In the genomic region with DNA sequence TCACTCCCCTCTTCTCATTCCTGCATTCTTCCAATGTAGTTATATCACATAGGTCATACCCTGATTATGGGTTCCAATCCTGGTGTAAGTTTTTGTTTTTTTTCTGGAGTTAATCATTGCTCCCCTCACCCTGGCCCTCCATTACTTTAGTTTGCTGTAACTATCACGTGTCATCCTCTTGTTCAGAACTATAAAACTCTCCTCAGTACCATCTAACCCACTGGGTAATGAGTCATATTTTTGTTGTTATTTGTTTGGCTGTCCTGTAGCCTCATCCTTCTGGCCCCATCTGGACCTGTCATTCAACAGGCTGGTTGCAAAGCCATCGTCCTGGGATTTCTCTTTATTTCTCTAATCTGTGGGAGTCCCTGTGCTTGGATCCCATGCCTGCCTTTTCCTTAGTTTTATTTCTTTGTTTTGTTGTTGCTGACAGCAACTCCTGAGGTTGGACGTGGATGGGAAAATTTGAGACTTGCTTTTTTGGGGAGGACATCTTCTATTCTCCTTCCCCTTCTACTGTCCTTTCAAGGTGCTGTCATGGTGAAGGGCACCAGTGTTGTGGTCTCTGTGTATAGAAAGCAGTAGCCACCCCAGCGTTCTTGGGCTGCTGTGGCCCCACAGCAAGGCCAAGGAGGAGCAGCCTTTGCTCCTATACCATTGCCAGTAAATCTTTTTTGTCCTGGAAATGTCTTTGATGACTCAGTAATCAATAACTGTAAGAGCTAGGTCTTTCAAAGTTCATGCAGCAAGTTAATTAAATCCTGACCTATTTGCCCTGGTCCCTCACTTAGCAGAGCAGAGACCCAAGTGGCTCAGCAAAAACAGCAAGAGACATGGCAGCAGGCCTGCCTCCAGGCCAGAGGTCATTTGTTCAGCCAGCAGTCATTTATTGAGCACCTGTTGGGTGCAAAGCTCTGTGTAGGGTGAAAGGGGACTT, we compare ENCODE assay signal across 1 cellular context.
TF ChIP-seq lines count a peak whose summit lies in the region.

No MANE protein-coding gene starts in this region.

TF ChIP-seq in HepG2, 621 proteins besides CTCF, POLR2A, EP300 and RAD21 (continued from another document):
- TF ChIP-seq, protein P1, sequence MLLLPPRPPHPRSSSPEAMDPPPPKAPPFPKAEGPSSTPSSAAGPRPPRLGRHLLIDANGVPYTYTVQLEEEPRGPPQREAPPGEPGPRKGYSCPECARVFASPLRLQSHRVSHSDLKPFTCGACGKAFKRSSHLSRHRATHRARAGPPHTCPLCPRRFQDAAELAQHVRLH (CRISPR knock-in tag; IDR thresholded peaks at IDR 0.05; ENCODE audit: borderline replicate concordance, low read depth), result 0 out of 2 replicates have a peak, but pooled peaks have one; percentile 36
- TF ChIP-seq, protein P2, sequence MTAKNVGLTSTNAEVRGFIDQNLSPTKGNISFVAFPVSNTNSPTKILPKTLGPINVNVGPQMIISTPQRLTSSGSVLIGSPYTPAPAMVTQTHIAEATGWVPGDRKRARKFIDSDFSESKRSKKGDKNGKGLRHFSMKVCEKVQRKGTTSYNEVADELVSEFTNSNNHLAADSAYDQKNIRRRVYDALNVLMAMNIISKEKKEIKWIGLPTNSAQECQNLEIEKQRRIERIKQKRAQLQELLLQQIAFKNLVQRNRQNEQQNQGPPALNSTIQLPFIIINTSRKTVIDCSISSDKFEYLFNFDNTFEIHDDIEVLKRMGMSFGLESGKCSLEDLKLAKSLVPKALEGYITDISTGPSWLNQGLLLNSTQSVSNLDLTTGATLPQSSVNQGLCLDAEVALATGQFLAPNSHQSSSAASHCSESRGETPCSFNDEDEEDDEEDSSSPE (CRISPR knock-in tag; IDR thresholded peaks at IDR 0.05), result no peak
- TF ChIP-seq, protein P3, sequence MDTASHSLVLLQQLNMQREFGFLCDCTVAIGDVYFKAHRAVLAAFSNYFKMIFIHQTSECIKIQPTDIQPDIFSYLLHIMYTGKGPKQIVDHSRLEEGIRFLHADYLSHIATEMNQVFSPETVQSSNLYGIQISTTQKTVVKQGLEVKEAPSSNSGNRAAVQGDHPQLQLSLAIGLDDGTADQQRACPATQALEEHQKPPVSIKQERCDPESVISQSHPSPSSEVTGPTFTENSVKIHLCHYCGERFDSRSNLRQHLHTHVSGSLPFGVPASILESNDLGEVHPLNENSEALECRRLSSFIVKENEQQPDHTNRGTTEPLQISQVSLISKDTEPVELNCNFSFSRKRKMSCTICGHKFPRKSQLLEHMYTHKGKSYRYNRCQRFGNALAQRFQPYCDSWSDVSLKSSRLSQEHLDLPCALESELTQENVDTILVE (CRISPR knock-in tag; IDR thresholded peaks at IDR 0.05), result peak; percentile 56; the same call in 1 of the 2 replicates
- TF ChIP-seq MIER2 (CRISPR knock-in tag; IDR thresholded peaks at IDR 0.05), result 0 out of 2 replicates have a peak, but pooled peaks have one; percentile 9
- no peak for TF ChIP-seq ELF4 (CRISPR knock-in tag; IDR thresholded peaks at IDR 0.05; ENCODE audit: borderline replicate concordance)
- TF ChIP-seq ZNF792 (CRISPR knock-in tag; IDR thresholded peaks at IDR 0.05), result no peak
- peak; percentile 47; the same call in 1 of the 2 replicates for TF ChIP-seq SIX1 (CRISPR knock-in tag; IDR thresholded peaks at IDR 0.05; ENCODE audit: borderline replicate concordance)
- TF ChIP-seq SOX5 (CRISPR knock-in tag; IDR thresholded peaks at IDR 0.05; ENCODE audit: borderline replicate concordance), result peak; percentile 42; the same call in 1 of the 2 replicates
- TF ChIP-seq, protein P4, sequence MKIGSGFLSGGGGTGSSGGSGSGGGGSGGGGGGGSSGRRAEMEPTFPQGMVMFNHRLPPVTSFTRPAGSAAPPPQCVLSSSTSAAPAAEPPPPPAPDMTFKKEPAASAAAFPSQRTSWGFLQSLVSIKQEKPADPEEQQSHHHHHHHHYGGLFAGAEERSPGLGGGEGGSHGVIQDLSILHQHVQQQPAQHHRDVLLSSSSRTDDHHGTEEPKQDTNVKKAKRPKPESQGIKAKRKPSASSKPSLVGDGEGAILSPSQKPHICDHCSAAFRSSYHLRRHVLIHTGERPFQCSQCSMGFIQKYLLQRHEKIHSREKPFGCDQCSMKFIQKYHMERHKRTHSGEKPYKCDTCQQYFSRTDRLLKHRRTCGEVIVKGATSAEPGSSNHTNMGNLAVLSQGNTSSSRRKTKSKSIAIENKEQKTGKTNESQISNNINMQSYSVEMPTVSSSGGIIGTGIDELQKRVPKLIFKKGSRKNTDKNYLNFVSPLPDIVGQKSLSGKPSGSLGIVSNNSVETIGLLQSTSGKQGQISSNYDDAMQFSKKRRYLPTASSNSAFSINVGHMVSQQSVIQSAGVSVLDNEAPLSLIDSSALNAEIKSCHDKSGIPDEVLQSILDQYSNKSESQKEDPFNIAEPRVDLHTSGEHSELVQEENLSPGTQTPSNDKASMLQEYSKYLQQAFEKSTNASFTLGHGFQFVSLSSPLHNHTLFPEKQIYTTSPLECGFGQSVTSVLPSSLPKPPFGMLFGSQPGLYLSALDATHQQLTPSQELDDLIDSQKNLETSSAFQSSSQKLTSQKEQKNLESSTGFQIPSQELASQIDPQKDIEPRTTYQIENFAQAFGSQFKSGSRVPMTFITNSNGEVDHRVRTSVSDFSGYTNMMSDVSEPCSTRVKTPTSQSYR (CRISPR knock-in tag; IDR thresholded peaks at IDR 0.05; ENCODE audit: borderline replicate concordance), result peak; percentile 5; the same call in 1 of the 2 replicates
- no peak for TF ChIP-seq FOXP1 (IDR thresholded peaks at IDR 0.05)
- TF ChIP-seq FOXP1 (CRISPR knock-in tag; IDR thresholded peaks at IDR 0.05), result peak; percentile 56; the same call in 1 of the 2 replicates
- TF ChIP-seq, protein P5, sequence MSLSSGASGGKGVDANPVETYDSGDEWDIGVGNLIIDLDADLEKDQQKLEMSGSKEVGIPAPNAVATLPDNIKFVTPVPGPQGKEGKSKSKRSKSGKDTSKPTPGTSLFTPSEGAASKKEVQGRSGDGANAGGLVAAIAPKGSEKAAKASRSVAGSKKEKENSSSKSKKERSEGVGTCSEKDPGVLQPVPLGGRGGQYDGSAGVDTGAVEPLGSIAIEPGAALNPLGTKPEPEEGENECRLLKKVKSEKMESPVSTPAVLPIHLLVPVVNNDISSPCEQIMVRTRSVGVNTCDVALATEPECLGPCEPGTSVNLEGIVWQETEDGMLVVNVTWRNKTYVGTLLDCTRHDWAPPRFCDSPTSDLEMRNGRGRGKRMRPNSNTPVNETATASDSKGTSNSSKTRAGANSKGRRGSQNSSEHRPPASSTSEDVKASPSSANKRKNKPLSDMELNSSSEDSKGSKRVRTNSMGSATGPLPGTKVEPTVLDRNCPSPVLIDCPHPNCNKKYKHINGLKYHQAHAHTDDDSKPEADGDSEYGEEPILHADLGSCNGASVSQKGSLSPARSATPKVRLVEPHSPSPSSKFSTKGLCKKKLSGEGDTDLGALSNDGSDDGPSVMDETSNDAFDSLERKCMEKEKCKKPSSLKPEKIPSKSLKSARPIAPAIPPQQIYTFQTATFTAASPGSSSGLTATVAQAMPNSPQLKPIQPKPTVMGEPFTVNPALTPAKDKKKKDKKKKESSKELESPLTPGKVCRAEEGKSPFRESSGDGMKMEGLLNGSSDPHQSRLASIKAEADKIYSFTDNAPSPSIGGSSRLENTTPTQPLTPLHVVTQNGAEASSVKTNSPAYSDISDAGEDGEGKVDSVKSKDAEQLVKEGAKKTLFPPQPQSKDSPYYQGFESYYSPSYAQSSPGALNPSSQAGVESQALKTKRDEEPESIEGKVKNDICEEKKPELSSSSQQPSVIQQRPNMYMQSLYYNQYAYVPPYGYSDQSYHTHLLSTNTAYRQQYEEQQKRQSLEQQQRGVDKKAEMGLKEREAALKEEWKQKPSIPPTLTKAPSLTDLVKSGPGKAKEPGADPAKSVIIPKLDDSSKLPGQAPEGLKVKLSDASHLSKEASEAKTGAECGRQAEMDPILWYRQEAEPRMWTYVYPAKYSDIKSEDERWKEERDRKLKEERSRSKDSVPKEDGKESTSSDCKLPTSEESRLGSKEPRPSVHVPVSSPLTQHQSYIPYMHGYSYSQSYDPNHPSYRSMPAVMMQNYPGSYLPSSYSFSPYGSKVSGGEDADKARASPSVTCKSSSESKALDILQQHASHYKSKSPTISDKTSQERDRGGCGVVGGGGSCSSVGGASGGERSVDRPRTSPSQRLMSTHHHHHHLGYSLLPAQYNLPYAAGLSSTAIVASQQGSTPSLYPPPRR (CRISPR knock-in tag; IDR thresholded peaks at IDR 0.05; ENCODE audit: borderline replicate concordance), result no peak; the same call in 1 of the 2 replicates
- no peak for TF ChIP-seq RFXANK (CRISPR knock-in tag; IDR thresholded peaks at IDR 0.05)
- no peak for TF ChIP-seq GPN1 (CRISPR knock-in tag; IDR thresholded peaks at IDR 0.05; ENCODE audit: borderline replicate concordance)
- TF ChIP-seq ZBTB7B (CRISPR knock-in tag; IDR thresholded peaks at IDR 0.05), result peak; percentile 52; the same call in 1 of the 2 replicates
- TF ChIP-seq ONECUT2 (CRISPR knock-in tag; IDR thresholded peaks at IDR 0.05), result peak; percentile 93
- TF ChIP-seq, protein P6, sequence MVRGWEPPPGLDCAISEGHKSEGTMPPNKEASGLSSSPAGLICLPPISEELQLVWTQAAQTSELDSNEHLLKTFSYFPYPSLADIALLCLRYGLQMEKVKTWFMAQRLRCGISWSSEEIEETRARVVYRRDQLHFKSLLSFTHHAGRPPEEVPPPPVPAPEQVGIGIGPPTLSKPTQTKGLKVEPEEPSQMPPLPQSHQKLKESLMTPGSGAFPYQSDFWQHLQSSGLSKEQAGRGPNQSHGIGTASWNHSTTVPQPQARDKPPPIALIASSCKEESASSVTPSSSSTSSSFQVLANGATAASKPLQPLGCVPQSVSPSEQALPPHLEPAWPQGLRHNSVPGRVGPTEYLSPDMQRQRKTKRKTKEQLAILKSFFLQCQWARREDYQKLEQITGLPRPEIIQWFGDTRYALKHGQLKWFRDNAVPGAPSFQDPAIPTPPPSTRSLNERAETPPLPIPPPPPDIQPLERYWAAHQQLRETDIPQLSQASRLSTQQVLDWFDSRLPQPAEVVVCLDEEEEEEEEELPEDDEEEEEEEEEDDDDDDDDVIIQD (CRISPR knock-in tag; IDR thresholded peaks at IDR 0.05; ENCODE audit: low read depth), result 0 out of 2 replicates have a peak, but pooled peaks have one; percentile 42
- no peak for TF ChIP-seq MZF1 (CRISPR knock-in tag; IDR thresholded peaks at IDR 0.05; ENCODE audit: borderline replicate concordance)
- TF ChIP-seq HNF4G (IDR thresholded peaks at IDR 0.05; ENCODE audit: borderline replicate concordance, low read depth, low read length), result peak; percentile 52; the same call in 1 of the 2 replicates
- TF ChIP-seq HNF4G (CRISPR knock-in tag; IDR thresholded peaks at IDR 0.05; ENCODE audit: borderline replicate concordance, low read depth), result 0 out of 2 replicates have a peak, but pooled peaks have one; percentile 19
- TF ChIP-seq ZNF788 (CRISPR knock-in tag; IDR thresholded peaks at IDR 0.05; ENCODE audit: borderline replicate concordance), result peak; percentile 24; the same call in 1 of the 2 replicates
- TF ChIP-seq RARG (CRISPR knock-in tag; IDR thresholded peaks at IDR 0.05; ENCODE audit: low read depth), result no peak
- peak; percentile 82 for TF ChIP-seq AHR (CRISPR knock-in tag; IDR thresholded peaks at IDR 0.05)
- no peak for TF ChIP-seq ZFP62 (CRISPR knock-in tag; IDR thresholded peaks at IDR 0.05)
- TF ChIP-seq NCOR1 (IDR thresholded peaks at IDR 0.05; ENCODE audit: borderline replicate concordance, low read length), result peak; percentile 72; the same call in 1 of the 2 replicates
